Comparison of ENCODE assay signal across 15 cellular contexts in the genomic region with DNA sequence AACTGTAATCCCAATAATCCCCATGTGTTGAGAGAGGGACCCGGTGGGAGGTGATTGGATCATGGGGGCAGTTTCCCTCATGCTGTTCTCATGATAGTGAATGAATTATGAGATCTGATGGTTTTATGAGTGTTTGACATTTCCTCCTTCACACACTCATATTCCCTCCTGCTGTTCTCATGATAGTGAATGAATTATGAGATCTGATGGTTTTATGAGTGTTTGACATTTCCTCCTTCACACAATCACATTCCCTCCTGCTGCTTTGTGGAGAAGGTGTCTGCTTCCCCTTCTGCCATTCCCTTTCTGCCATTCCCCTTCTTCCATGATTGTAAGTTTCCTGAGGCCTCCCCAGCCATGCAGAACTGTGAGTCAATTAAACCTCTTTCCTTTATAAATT. TPM values are rescaled to one million over a fixed set of nuclear protein-coding genes. Genes with fewer than 3 reads are reported as not detected.
DNase-seq lines count a peak whose midpoint lies in the region; ATAC-seq, FAIRE-seq and TF ChIP-seq lines count a peak whose summit lies in the region.
"Not testable (repeated sequence)": the region's sequence is repeated elsewhere in the genome, so short reads cannot be mapped to it uniquely, and the experiment has no call there.
"Had no signal": no experiment of that assay in that cellular context is flagged by ENCODE, and none has a peak within 500 bp of the region (broad histone marks: within the 10 kb centered on the region; RNA-seq: fewer than 3 reads in every experiment).

No MANE protein-coding gene starts in this region.

- TF ChIP-seq EP300 in K562 (IDR thresholded peaks at IDR 0.05; ENCODE audit: low read length) = not testable (repeated sequence)

- H3K36me3 ChIP-seq in A673 (ENCODE audit: insufficient read depth, low read length, poor library complexity, severe bottlenecking); K562 (ENCODE audit: control insufficient read depth, insufficient read depth, low read length); colonic mucosa; small intestine (ENCODE audit: control insufficient read depth in 2 of 2, insufficient read depth in 2 of 2, low read length in 2 of 2): not testable (repeated sequence)

- 13% methylated on average over 1 of the region's 1 CpG for WGBS in K562 (ENCODE audit: insufficient coverage, low coverage, missing lambda C conversion rate)
- WGBS in small intestine, 3 donors = 22 to 69% (median 58%) methylated on average over 1 of the region's 1 CpG

- DNase-seq in A673 (ENCODE audit: low spot score) (peak; percentile 3), KBM-7 (peak; percentile 19), small intestine (peak; percentile 46)
- DNase-seq in GM12892 (ENCODE audit: insufficient read length); HEK293T (ENCODE audit: extremely low spot score); K562 (ENCODE audit: extremely low read depth in 1 of 4, low spot score in 3 of 4); colonic mucosa; left colon: not testable (repeated sequence)

- not testable (repeated sequence) for H3K9me1 ChIP-seq in K562 (ENCODE audit: control insufficient read depth, insufficient read depth, low read length)

- not testable (repeated sequence) for H4K20me1 ChIP-seq in K562 (replicated peaks; ENCODE audit: control insufficient read depth, insufficient read depth, low read length)

- H3K9me3 ChIP-seq in A673 (ENCODE audit: low read depth, low read length, poor library complexity, severe bottlenecking); K562 (replicated peaks; ENCODE audit: control insufficient read depth, insufficient read depth, low read depth, low read length); colonic mucosa; small intestine (ENCODE audit: control insufficient read depth, low read depth): not testable (repeated sequence)

- intact Hi-C loops in A673 (cut with micrococcal nuclease; ENCODE audit: unreplicated experiment); K562 (cut with micrococcal nuclease); colonic mucosa (cut with DNase I); left colon (cut with DNase I, micrococcal nuclease): not testable (repeated sequence)

- POLR2A ChIA-PET in A673 (lab: Charles Lee; ENCODE audit: low non-redundant PET); HEK293T (lab: Yijun Ruan, JAX): not testable (repeated sequence)
- POLR2A ChIA-PET in K562 (lab: Yijun Ruan, JAX) = interaction anchor here (0.6 kb wide), 1 partner anchor 12 kb away, joined by 3 read pairs; no protein-coding TSS in a partner anchor

- not testable (repeated sequence) for TF ChIP-seq CTCF in A673 (conservative IDR thresholded peaks at IDR 0.05; ENCODE audit: low read depth, low read length); K562 (IDR thresholded peaks at IDR 0.05 in 2 of 3, conservative IDR thresholded peaks at IDR 0.05 in 1 of 3; ENCODE audit: insufficient read depth in 2 of 3, low read depth in 1 of 3, low read length in 3 of 3); colonic mucosa (IDR thresholded peaks at IDR 0.05)

- H3K27me3 ChIP-seq in A673 (replicated peaks; ENCODE audit: insufficient read depth, low read depth, low read length, poor library complexity); K562 (ENCODE audit: control insufficient read depth in 2 of 2, insufficient read depth in 2 of 2, low read length in 2 of 2); colonic mucosa; small intestine (ENCODE audit: control insufficient read depth in 2 of 2, insufficient read depth in 2 of 2, low read length in 2 of 2): not testable (repeated sequence)

- not testable (repeated sequence) for ATAC-seq in K562
- ATAC-seq in left colon = peak; percentile 83

- not testable (repeated sequence) for H3K9ac ChIP-seq in K562 (ENCODE audit: insufficient read depth in 1 of 2, low read depth in 2 of 2, low read length in 2 of 2); colonic mucosa (ENCODE audit: low read depth in 2 of 2, low read length in 2 of 2)

- H3K27ac ChIP-seq in A673 (ENCODE audit: low read depth, low read length, poor library complexity, severe bottlenecking); K562 (ENCODE audit: extremely low read depth, low read depth, low read length); small intestine (ENCODE audit: low read depth in 1 of 2, low read length in 1 of 2): not testable (repeated sequence)
- peak overlapping the region; percentile 64 for H3K27ac ChIP-seq in colonic mucosa

- CTCF ChIA-PET in A673 (lab: Charles Lee); HEK293T (lab: Yijun Ruan, JAX); K562 (lab: Yijun Ruan, JAX; ENCODE audit: low intra/inter-chr PET ratio): not testable (repeated sequence)

- not testable (repeated sequence) for TF ChIP-seq POLR2A in GM12892 (IDR thresholded peaks at IDR 0.05; ENCODE audit: low read depth, low read length); K562 (conservative IDR thresholded peaks at IDR 0.05)

- not testable (repeated sequence) for H3K79me2 ChIP-seq in K562 (ENCODE audit: control insufficient read depth, insufficient read depth, low read length)

- not testable (repeated sequence) for TF ChIP-seq RAD21 in K562 (CRISPR knock-in tag; conservative IDR thresholded peaks at IDR 0.05 in 1 of 2, IDR thresholded peaks at IDR 0.05 in 1 of 2)

- H3K4me1 ChIP-seq in A673 (ENCODE audit: insufficient read depth, low read length, poor library complexity, severe bottlenecking); K562 (replicated peaks in 1 of 2; ENCODE audit: control insufficient read depth in 2 of 2, insufficient read depth in 2 of 2, low read length in 2 of 2); colonic mucosa; small intestine (ENCODE audit: control insufficient read depth in 2 of 2, insufficient read depth in 1 of 2, low read depth in 1 of 2, low read length in 1 of 2): not testable (repeated sequence)

- not testable (repeated sequence) for H2AFZ ChIP-seq in K562 (ENCODE audit: low read depth, low read length)

- not testable (repeated sequence) for H3K4me3 ChIP-seq in A673 (ENCODE audit: low read depth, low read length, poor library complexity, severe bottlenecking); K562; colonic mucosa; small intestine (ENCODE audit: low read depth in 1 of 2, low read length in 2 of 2)

- peak; percentile 81 for FAIRE-seq in GM12892 (lab: Jason Lieb, UNC)
- FAIRE-seq in K562 (lab: Jason Lieb, UNC); small intestine (lab: Jason Lieb, UNC): not testable (repeated sequence)

- in situ Hi-C loops in KBM-7 (cut with MboI; ENCODE audit: low pct_unique_long_range_greater_than_20kb, low sequenced_read_pairs) = not testable (repeated sequence)
- in situ Hi-C loops in K562 (cut with MboI) = loop anchor here (25.0 kb wide), 1 partner anchor 1597 kb away; the partner anchor contains the start of gene NBDY

- not testable (repeated sequence) for H3K4me2 ChIP-seq in K562 (ENCODE audit: insufficient read depth, low read length)

- BruUV-seq in A673 (replicated peaks; lab: Mats Ljungman, UMichigan); K562 (replicated peaks; lab: Mats Ljungman, UMichigan): not testable (repeated sequence)

TF ChIP-seq in HEK293T, 16 proteins besides CTCF, POLR2A, EP300 and RAD21 (continues in another document):
- peak; percentile 56; the same call in 1 of the 2 replicates for TF ChIP-seq CTBP1 (IDR thresholded peaks at IDR 0.05; ENCODE audit: borderline replicate concordance)

RNA-seq across cellular contexts. Expression of gene PAGE2, which starts 52.0 kb away (rescaled TPM):
- total RNA-seq in A673 (2021) (not detected in 2 replicates), K562 (2014; rRNA removed) (0.59 and 0.78 TPM in 2 replicates), K562 (2014; rRNA removed; fragmentation: Illumina TruSeq; extraction: Trizol) (1.6 and 2.1 TPM in 2 replicates), K562 (2015; rRNA removed; fragmentation: Illumina TruSeq; extraction: Trizol) (1.2 and 2.1 TPM in 2 replicates), K562 (2021) (0.78 TPM in 1 of 2 replicates, not detected in the other), colonic mucosa (not detected), left colon (not detected)
- not detected for polyA plus RNA-seq in GM12892 (2012; ENCODE audit: missing spikeins)
- not detected in 2 replicates for total RNA-seq in K562 (2011; cell fraction: chromatin; rRNA removed; ENCODE audit: low replicate concordance)
- total RNA-seq in K562 (2011; cell fraction: nucleolus; rRNA removed) = not detected in 2 replicates
- total RNA-seq in K562 (2011; cell fraction: nucleoplasm; rRNA removed) = not detected in 2 replicates
- polyA plus RNA-seq in K562 (2011; rRNA removed) (0.40 and 2.4 TPM in 2 replicates), K562 (2014; fragmentation: Illumina TruSeq; extraction: Trizol) (1.3 and 1.4 TPM in 2 replicates), K562 (2014; fragmentation: Nextera tagmentation; extraction: Ambion mirVana) (1 to 10 TPM; 3.0 to 3.7 TPM), K562 (2014; rRNA removed) (0.22 and 0.77 TPM in 2 replicates), small intestine (not detected)
- 0.18 and 1.7 TPM in 2 replicates for polyA plus RNA-seq in K562 (2011; cell fraction: cytosol; rRNA removed)
- polyA plus RNA-seq in K562 (2011; cell fraction: nucleus; rRNA removed) = 0.66 TPM in 1 of 2 replicates, not detected in the other
- 1.9 and 2.2 TPM in 2 replicates for polyA plus RNA-seq in K562 (2012)
- polyA minus RNA-seq in K562 (2011; rRNA and poly(A)+ RNA removed) = 1.1 TPM in 1 of 2 replicates, not detected in the other
- not detected in 2 replicates for polyA minus RNA-seq in K562 (2011; cell fraction: cytosol; rRNA and poly(A)+ RNA removed)
- 0.67 TPM in 1 of 2 replicates, not detected in the other for polyA minus RNA-seq in K562 (2011; cell fraction: nucleus; rRNA and poly(A)+ RNA removed)
- total RNA-seq: A172; CD4-positive, alpha-beta memory T cell; CD4-positive, CD25-positive, alpha-beta regulatory T cell; CD8-positive, alpha-beta memory T cell had no signal
- polyA plus RNA-seq: A549; AG04450; CD14-positive monocyte; CD4-positive, alpha-beta memory T cell; CD4-positive, CD25-positive, alpha-beta regulatory T cell; CD8-positive, alpha-beta memory T cell had no signal
